Comparison of ENCODE assay signal across 16 cellular contexts in genomic region chr7:101945034-101945758, GRCh38.
DNase-seq lines count a peak whose midpoint lies in the region; ATAC-seq and TF ChIP-seq lines count a peak whose summit lies in the region.
"Had no signal": no experiment of that assay in that cellular context is flagged by ENCODE, and none has a peak within 500 bp of the region (broad histone marks: within the 10 kb centered on the region; RNA-seq: fewer than 3 reads in every experiment).

No MANE protein-coding gene starts in this region.

- H3K4me1 ChIP-seq in HEK293 (ENCODE audit: control insufficient read depth, insufficient read depth, low read length) (peaks cover 13% of the 10 kb centered on the region), right lobe of liver (peaks cover 0 to 43% (median 18%) of the 10 kb centered on the region in 4 donors), stomach smooth muscle (ENCODE audit: control insufficient read depth, insufficient read depth, low read length) (peaks cover 80% of the 10 kb centered on the region)

- H3K9me3 ChIP-seq in HEK293 (ENCODE audit: control insufficient read depth, insufficient read depth, low read depth, low read length) (no peaks in the 10 kb centered on the region), right lobe of liver (no peaks in the 10 kb centered on the region), stomach smooth muscle (ENCODE audit: control insufficient read depth in 2 of 2, low read length in 2 of 2) (no peaks in the 10 kb centered on the region)
- H3K9me3 ChIP-seq: esophagus squamous epithelium, left lung had no signal

- H3K27me3 ChIP-seq in right lobe of liver (no peaks in the 10 kb centered on the region), stomach smooth muscle (ENCODE audit: control insufficient read depth in 1 of 2, insufficient read depth in 2 of 2, low read length in 2 of 2) (no peaks in the 10 kb centered on the region)
- H3K27me3 ChIP-seq: esophagus squamous epithelium, left lung had no signal

- no peak overlapping the region for H3K4me3 Mint-ChIP-seq in central memory CD8-positive, alpha-beta T cell
- H3K4me3 Mint-ChIP-seq: activated CD4-positive, alpha-beta T cell treated with anti-CD3 and anti-CD28 coated beads for 36 hours; activated naive CD4-positive, alpha-beta T cell treated with anti-CD3 and anti-CD28 coated beads, Interleukin-2, amount 50 U/mL, for 24 hours; stimulated activated memory B cell treated with anti-CD40 and anti-IgM and Interleukin-4, amounts not matched to agents 10 μg/mL and 1 μg/mL and 100 μg/mL, for 72 hours had no signal

- DNase-seq in central memory CD8-positive, alpha-beta T cell (ENCODE audit: low spot score in 2 of 2) = no peak
- DNase-seq in right lobe of liver (peak in 2 of 3 donors; percentile 40 to 79), NCI-H1105 (lab: John Stamatoyannopoulos, UW) (no peak)
- DNase-seq: activated CD4-positive, alpha-beta T cell treated with anti-CD3 and anti-CD28 coated beads for 36 hours; DMS79 treated with DMSO at 0.1 percent for 48 hours; effector memory CD4-positive, alpha-beta T cell; esophagus squamous epithelium; left lung; stimulated activated CD4-positive, alpha-beta T cell treated with anti-CD3 and anti-CD28 coated beads, Interleukin-1b, Interleukin-23, amount 100 ng/mL, for 48 hours; SW 1271 had no signal

- WGBS in right lobe of liver (ENCODE audit: insufficient coverage, low coverage, low lambda C conversion rate, missing lambda C conversion rate) = 66% methylated on average over 11 of the region's 15 CpGs

- H3K27ac ChIP-seq in HEK293 (ENCODE audit: extremely low read depth, low read depth, low read length) = no peak overlapping the region
- no peak overlapping the region for H3K27ac ChIP-seq in right lobe of liver
- peak overlapping the region; percentile 56 for H3K27ac ChIP-seq in stomach smooth muscle (ENCODE audit: low read length)
- H3K27ac ChIP-seq: esophagus squamous epithelium, left lung had no signal

- peaks cover 9% of the 10 kb centered on the region for H3K4me1 Mint-ChIP-seq in central memory CD8-positive, alpha-beta T cell
- H3K4me1 Mint-ChIP-seq: activated naive CD4-positive, alpha-beta T cell treated with anti-CD3 and anti-CD28 coated beads, Interleukin-2, amount 50 U/mL, for 24 hours had no signal

- H3K36me3 Mint-ChIP-seq in central memory CD8-positive, alpha-beta T cell (ENCODE audit: insufficient read depth) = no peaks in the 10 kb centered on the region
- H3K36me3 Mint-ChIP-seq: activated naive CD4-positive, alpha-beta T cell treated with anti-CD3 and anti-CD28 coated beads, Interleukin-2, amount 50 U/mL, for 24 hours had no signal

- H3K4me3 ChIP-seq in HEK293 (ENCODE audit: low read depth, low read length) (no peak overlapping the region), right lobe of liver (no peak overlapping the region), stomach smooth muscle (ENCODE audit: low read length in 2 of 2) (peak overlapping the region in 1 of 2 donors; percentile 40)
- H3K4me3 ChIP-seq: esophagus squamous epithelium, left lung had no signal

- TF ChIP-seq CTCF in HEK293 (tag by site-specific recombination; IDR thresholded peaks at IDR 0.05) (no peak), right lobe of liver (IDR thresholded peaks at IDR 0.05) (no peak)

- TF ChIP-seq POLR2A in right lobe of liver (IDR thresholded peaks at IDR 0.05) = no peak

- H3K27me3 Mint-ChIP-seq in central memory CD8-positive, alpha-beta T cell = no peaks in the 10 kb centered on the region
- H3K27me3 Mint-ChIP-seq: activated CD4-positive, alpha-beta T cell treated with anti-CD3 and anti-CD28 coated beads for 36 hours; activated naive CD4-positive, alpha-beta T cell treated with anti-CD3 and anti-CD28 coated beads, Interleukin-2, amount 50 U/mL, for 24 hours; stimulated activated memory B cell treated with anti-CD40 and anti-IgM and Interleukin-4, amounts not matched to agents 10 μg/mL and 1 μg/mL and 100 μg/mL, for 72 hours had no signal

- ATAC-seq in central memory CD8-positive, alpha-beta T cell (replicated peaks; ENCODE audit: extremely low read depth, poor library complexity, severe bottlenecking) = no peak
- ATAC-seq in right lobe of liver (peak; percentile 20 to 66 (median 58)), HG03139 (IDR thresholded peaks at IDR 0.05; ENCODE audit: unreplicated experiment) (no peak), SK-N-SH treated with all-trans-retinoic acid at 6 μM for 48 hours (no peak)
- ATAC-seq: activated CD4-positive, alpha-beta T cell treated with anti-CD3 and anti-CD28 coated beads for 36 hours; left lung; stimulated activated memory B cell treated with anti-CD40 and anti-IgM and Interleukin-4, amounts not matched to agents 10 μg/mL and 1 μg/mL and 100 μg/mL, for 72 hours had no signal

- peak overlapping the region; percentile 29 for H3K27ac Mint-ChIP-seq in central memory CD8-positive, alpha-beta T cell (ENCODE audit: low read depth)
- H3K27ac Mint-ChIP-seq: activated CD4-positive, alpha-beta T cell treated with anti-CD3 and anti-CD28 coated beads for 36 hours; activated naive CD4-positive, alpha-beta T cell treated with anti-CD3 and anti-CD28 coated beads, Interleukin-2, amount 50 U/mL, for 24 hours; stimulated activated memory B cell treated with anti-CD40 and anti-IgM and Interleukin-4, amounts not matched to agents 10 μg/mL and 1 μg/mL and 100 μg/mL, for 72 hours had no signal

- POLR2A ChIA-PET in HEK293 (lab: Yijun Ruan, JAX) = no interaction called here

- CTCF ChIA-PET in HEK293 (lab: Yijun Ruan, JAX) = interaction anchor here (0.6 to 0.7 kb wide), 2 partner anchors 52 to 281 kb away, joined by 3 to 4 read pairs; no protein-coding TSS in a partner anchor

- intact Hi-C loops in right lobe of liver (cut with DNase I) = no loop called here

- no peaks in the 10 kb centered on the region for H3K9me3 Mint-ChIP-seq in central memory CD8-positive, alpha-beta T cell
- H3K9me3 Mint-ChIP-seq: activated naive CD4-positive, alpha-beta T cell treated with anti-CD3 and anti-CD28 coated beads, Interleukin-2, amount 50 U/mL, for 24 hours; stimulated activated memory B cell treated with anti-CD40 and anti-IgM and Interleukin-4, amounts not matched to agents 10 μg/mL and 1 μg/mL and 100 μg/mL, for 72 hours had no signal

- H3K9ac ChIP-seq in stomach smooth muscle (ENCODE audit: low read length in 2 of 2) = no peak overlapping the region

- H3K36me3 ChIP-seq in HEK293 (ENCODE audit: control insufficient read depth in 2 of 2, insufficient read depth in 1 of 2, low read length in 2 of 2) = no peaks in the 10 kb centered on the region
- no peaks in the 10 kb centered on the region for H3K36me3 ChIP-seq in right lobe of liver
- H3K36me3 ChIP-seq in stomach smooth muscle (ENCODE audit: control insufficient read depth in 2 of 2, insufficient read depth in 2 of 2, low read length in 2 of 2) = no peaks in the 10 kb centered on the region
- H3K36me3 ChIP-seq: esophagus squamous epithelium, left lung had no signal

TF ChIP-seq in HEK293, 187 proteins besides CTCF, POLR2A, EP300 and RAD21:
- TF ChIP-seq BCL11B (tag by site-specific recombination; IDR thresholded peaks at IDR 0.05; ENCODE audit: low read depth) (no peak), ZIC2 (tag by site-specific recombination; IDR thresholded peaks at IDR 0.05) (peak; percentile 36; the same call in 1 of the 2 replicates), ZNF549 (tag by site-specific recombination; IDR thresholded peaks at IDR 0.05) (no peak), ZNF140 (tag by site-specific recombination; IDR thresholded peaks at IDR 0.05) (no peak), ZNF600 (tag by site-specific recombination; IDR thresholded peaks at IDR 0.05) (0 out of 2 replicates have a peak, but pooled peaks have one; percentile 11)
- TF ChIP-seq, protein P1, sequence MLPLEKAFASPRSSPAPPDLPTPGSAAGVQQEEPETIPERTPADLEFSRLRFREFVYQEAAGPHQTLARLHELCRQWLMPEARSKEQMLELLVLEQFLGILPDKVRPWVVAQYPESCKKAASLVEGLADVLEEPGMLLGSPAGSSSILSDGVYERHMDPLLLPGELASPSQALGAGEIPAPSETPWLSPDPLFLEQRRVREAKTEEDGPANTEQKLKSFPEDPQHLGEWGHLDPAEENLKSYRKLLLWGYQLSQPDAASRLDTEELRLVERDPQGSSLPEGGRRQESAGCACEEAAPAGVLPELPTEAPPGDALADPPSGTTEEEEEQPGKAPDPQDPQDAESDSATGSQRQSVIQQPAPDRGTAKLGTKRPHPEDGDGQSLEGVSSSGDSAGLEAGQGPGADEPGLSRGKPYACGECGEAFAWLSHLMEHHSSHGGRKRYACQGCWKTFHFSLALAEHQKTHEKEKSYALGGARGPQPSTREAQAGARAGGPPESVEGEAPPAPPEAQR (tag by site-specific recombination; IDR thresholded peaks at IDR 0.05) = no peak

TF ChIP-seq in SK-N-SH treated with all-trans-retinoic acid at 6 μM for 48 hours, 23 proteins besides CTCF, POLR2A, EP300 and RAD21 (continues in another document):
- no peak for TF ChIP-seq PATZ1 (CRISPR knock-in tag; IDR thresholded peaks at IDR 0.05; ENCODE audit: borderline replicate concordance)
- TF ChIP-seq OSR1 (CRISPR knock-in tag; IDR thresholded peaks at IDR 0.05) = no peak

Comparison
In these comparisons a context has a peak if more than half of its experiments do, and no peak if none do; other contexts are left out.
1. ATAC-seq: peak in right lobe of liver (4 of 4); none in central memory CD8-positive, alpha-beta T cell (single experiment), HG03139 (single experiment) and SK-N-SH treated with all-trans-retinoic acid at 6 μM for 48 hours (single experiment).
2. DNase-seq: peak in right lobe of liver (2 of 3); none in central memory CD8-positive, alpha-beta T cell (0 of 2) and NCI-H1105 (single experiment).